ENCODE assay signal across 15 cellular contexts in the genomic region with DNA sequence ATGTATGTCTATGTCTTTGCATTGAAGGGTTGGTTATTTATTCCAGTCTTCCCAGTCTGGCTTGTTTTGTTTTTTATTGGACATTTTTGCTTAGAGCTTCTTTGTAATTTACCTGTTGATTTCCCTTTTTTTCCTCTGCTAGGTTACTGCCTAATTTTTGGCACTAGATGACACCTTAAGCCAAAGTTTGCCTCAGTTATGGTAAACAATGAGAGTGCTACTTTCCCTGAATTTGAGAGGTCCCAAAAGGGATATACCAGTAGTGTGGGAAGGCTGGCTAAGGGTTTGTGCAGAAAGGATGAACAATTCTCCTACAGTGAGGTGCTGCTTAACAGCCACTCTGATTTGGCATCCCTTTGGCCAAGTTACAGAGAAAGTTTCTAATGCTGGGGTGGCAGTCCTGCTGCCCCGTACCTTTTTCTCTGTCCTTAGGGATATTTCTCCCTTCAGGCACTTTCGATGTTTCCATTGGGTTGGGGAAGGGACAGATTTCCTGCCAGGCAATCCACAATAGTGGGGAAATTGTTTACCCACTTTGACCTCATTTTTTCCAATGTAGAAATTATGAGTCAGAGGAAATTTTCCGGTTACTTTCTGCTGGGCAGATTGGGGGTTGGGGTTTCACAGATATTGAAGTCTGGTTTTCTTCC.
DNase-seq lines count a peak whose midpoint lies in the region; ATAC-seq and TF ChIP-seq lines count a peak whose summit lies in the region.
"Had no signal": no experiment of that assay in that cellular context is flagged by ENCODE, and none has a peak within 500 bp of the region (broad histone marks: within the 10 kb centered on the region; RNA-seq: fewer than 3 reads in every experiment).

No MANE protein-coding gene starts in this region.

- peak overlapping the region; percentile 27 for H3K27ac Mint-ChIP-seq in activated CD4-positive, alpha-beta T cell treated with anti-CD3 and anti-CD28 coated beads for 36 hours
- H3K27ac Mint-ChIP-seq: progenitor cell of endocrine pancreas, type B pancreatic cell had no signal

- ATAC-seq in activated CD4-positive, alpha-beta T cell treated with anti-CD3 and anti-CD28 coated beads for 36 hours: no peak
- ATAC-seq in aorta (ENCODE audit: low FRiP score): peak; percentile 36
- no peak for ATAC-seq in HG02981 (IDR thresholded peaks at IDR 0.05; ENCODE audit: unreplicated experiment)

- H3K4me1 ChIP-seq in aorta (ENCODE audit: control insufficient read depth in 1 of 2, insufficient read depth in 2 of 2, low read length in 2 of 2) (peaks cover 4 to 6% of the 10 kb centered on the region in 2 donors), HAP-1 (no peaks in the 10 kb centered on the region)

- H3K4me3 ChIP-seq in brain microvascular endothelial cell (ENCODE audit: low read depth, low read length) (no peak overlapping the region), aorta (ENCODE audit: low read length in 2 of 2) (no peak overlapping the region), HAP-1 (no peak overlapping the region)
- H3K4me3 ChIP-seq: SK-N-MC had no signal

- H3K9me3 Mint-ChIP-seq in activated CD4-positive, alpha-beta T cell treated with anti-CD3 and anti-CD28 coated beads for 36 hours (ENCODE audit: low read depth): no peaks in the 10 kb centered on the region

- no peak for TF ChIP-seq CTCF in brain microvascular endothelial cell (IDR thresholded peaks at IDR 0.05; ENCODE audit: low read depth, low read length, missing control alignments)

- no peaks in the 10 kb centered on the region for H3K4me1 Mint-ChIP-seq in activated CD4-positive, alpha-beta T cell treated with anti-CD3 and anti-CD28 coated beads for 36 hours

- 4 to 7% methylated on average over 3 of the region's 3 CpGs for WGBS in aorta, 2 donors

- peak overlapping the region; percentile 76 for H3K27ac ChIP-seq in brain microvascular endothelial cell
- no peak overlapping the region for H3K27ac ChIP-seq in aorta (ENCODE audit: low read depth in 1 of 2, low read length in 2 of 2)
- H3K27ac ChIP-seq: 22Rv1, SK-N-MC had no signal

- no peaks in the 10 kb centered on the region for H3K9me3 ChIP-seq in aorta (ENCODE audit: control insufficient read depth, low read length)
- peaks cover 3% of the 10 kb centered on the region; the same call in 1 of the 2 replicates for H3K9me3 ChIP-seq in HAP-1

- DNase-seq in activated CD4-positive, alpha-beta T cell treated with anti-CD3 and anti-CD28 coated beads for 36 hours: no peak
- DNase-seq in activated CD4-positive, alpha-beta T cell treated with anti-CD3 and anti-CD28 coated beads for 4 hours: no peak
- DNase-seq in brain microvascular endothelial cell (peak; percentile 59), kidney tubule cell (ENCODE audit: low spot score) (peak; percentile 64), aorta (no peak), HK-2 (ENCODE audit: unreplicated experiment) (no peak), HAP-1 (ENCODE audit: low spot score in 2 of 2) (no peak)
- DNase-seq: activated CD4-positive, alpha-beta T cell treated with anti-CD3 and anti-CD28 coated beads, Interleukin-2, amount 50 U/mL, for 1 hour; activated naive CD4-positive, alpha-beta T cell; GF-D8 had no signal

- no peak overlapping the region for H3K4me3 Mint-ChIP-seq in activated CD4-positive, alpha-beta T cell treated with anti-CD3 and anti-CD28 coated beads for 36 hours
- H3K4me3 Mint-ChIP-seq: type B pancreatic cell had no signal

- intact Hi-C loops in activated CD4-positive, alpha-beta T cell treated with anti-CD3 and anti-CD28 coated beads for 36 hours (cut with DNase I, micrococcal nuclease): no loop called here
- intact Hi-C loops in aorta (cut with DNase I): no loop called here

- no peaks in the 10 kb centered on the region for H3K27me3 Mint-ChIP-seq in activated CD4-positive, alpha-beta T cell treated with anti-CD3 and anti-CD28 coated beads for 36 hours
- H3K27me3 Mint-ChIP-seq: progenitor cell of endocrine pancreas had no signal

- H3K36me3 ChIP-seq in brain microvascular endothelial cell (replicated peaks) (no peaks in the 10 kb centered on the region), aorta (ENCODE audit: control insufficient read depth in 1 of 2, insufficient read depth in 2 of 2, low read length in 1 of 2) (no peaks in the 10 kb centered on the region), HAP-1 (replicated peaks) (no peaks in the 10 kb centered on the region)

- POLR2A ChIA-PET in activated CD4-positive, alpha-beta T cell treated with anti-CD3 and anti-CD28 coated beads for 36 hours (lab: Charles Lee): no interaction called here

- H3K27me3 ChIP-seq in brain microvascular endothelial cell (replicated peaks) (no peaks in the 10 kb centered on the region), aorta (ENCODE audit: control insufficient read depth in 1 of 2, insufficient read depth in 2 of 2, low read length in 1 of 2) (no peaks in the 10 kb centered on the region), HAP-1 (ENCODE audit: low read depth) (no peaks in the 10 kb centered on the region)

- CTCF ChIA-PET in activated CD4-positive, alpha-beta T cell treated with anti-CD3 and anti-CD28 coated beads for 36 hours (lab: Charles Lee): no interaction called here

- no peaks in the 10 kb centered on the region for H3K36me3 Mint-ChIP-seq in activated CD4-positive, alpha-beta T cell treated with anti-CD3 and anti-CD28 coated beads for 36 hours (ENCODE audit: low read depth)
- H3K36me3 Mint-ChIP-seq: type B pancreatic cell had no signal

- in situ Hi-C loops in brain microvascular endothelial cell (cut with HindIII; ENCODE audit: low pct_ligation_motif_present, low sequenced_read_pairs) (no loop called here), HAP-1 (cut with MboI; ENCODE audit: low sequenced_read_pairs) (no loop called here)

Comparison
In these comparisons a context has a peak if more than half of its experiments do, and no peak if none do; other contexts are left out.
1. DNase-seq: peak in brain microvascular endothelial cell (single experiment) and kidney tubule cell (single experiment); none in activated CD4-positive, alpha-beta T cell treated with anti-CD3 and anti-CD28 coated beads for 36 hours (single experiment), activated CD4-positive, alpha-beta T cell treated with anti-CD3 and anti-CD28 coated beads for 4 hours (0 of 2), aorta (0 of 2), HK-2 (single experiment) and HAP-1 (0 of 2).